Comparison of ENCODE assay signal across 11 cellular contexts in the genomic region with DNA sequence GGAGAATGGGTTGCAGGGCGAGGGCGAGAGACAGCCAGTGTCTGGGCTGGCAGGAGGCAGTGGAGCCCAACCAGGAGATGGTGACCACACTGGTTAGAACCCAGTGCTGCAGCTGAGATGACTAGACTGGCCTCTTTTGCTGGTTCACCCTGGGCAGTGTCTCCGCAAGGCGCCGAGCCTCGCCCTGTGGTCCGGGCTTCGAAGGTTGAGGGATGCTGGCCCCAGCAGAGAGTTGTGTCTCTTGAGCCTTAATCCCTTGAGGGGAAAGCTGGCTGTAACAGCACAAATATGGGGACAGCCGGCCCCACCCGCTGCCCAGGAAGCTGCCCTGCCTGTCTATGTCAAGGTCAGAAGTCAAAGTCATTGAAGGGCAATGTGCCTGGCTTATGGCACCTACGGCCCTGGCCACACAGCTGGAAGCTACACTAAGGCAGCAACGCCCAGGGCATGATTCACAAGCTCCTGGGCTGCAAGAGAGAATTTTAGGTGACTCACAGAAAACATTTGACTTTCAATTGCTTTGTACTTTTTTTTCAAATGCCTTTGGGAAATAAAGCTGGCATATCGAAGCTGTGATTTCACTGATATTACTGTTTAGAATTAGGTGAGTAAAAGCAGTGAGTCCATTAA. TPM values are rescaled to one million over a fixed set of nuclear protein-coding genes. Genes with fewer than 3 reads are reported as not detected.
DNase-seq lines count a peak whose midpoint lies in the region; ATAC-seq and TF ChIP-seq lines count a peak whose summit lies in the region.
"Had no signal": no experiment of that assay in that cellular context is flagged by ENCODE, and none has a peak within 500 bp of the region (broad histone marks: within the 10 kb centered on the region; RNA-seq: fewer than 3 reads in every experiment).

No MANE protein-coding gene starts in this region.

- peaks cover 0 to 7% (median 0%) of the 10 kb centered on the region in 3 donors for H3K9me3 ChIP-seq in adrenal gland (replicated peaks in 1 of 3)
- no peaks in the 10 kb centered on the region for H3K9me3 ChIP-seq in H9 (ENCODE audit: control insufficient read depth, low read depth, low read length)
- H3K9me3 ChIP-seq: right lobe of liver had no signal

- H3K4me3 Mint-ChIP-seq in HFFc6 (no peak overlapping the region; the same call in 1 of the 2 replicates), H9 (no peak overlapping the region)

- no peak for TF ChIP-seq CTCF in HFFc6 (IDR thresholded peaks at IDR 0.05)
- TF ChIP-seq CTCF in adrenal gland (IDR thresholded peaks at IDR 0.05): no peak
- no peak for TF ChIP-seq CTCF in H9 (conservative IDR thresholded peaks at IDR 0.05)

- WGBS in adrenal gland, 4 donors: 36 to 68% (median 62%) methylated on average over 6 to 13 of the region's 13 CpGs
- WGBS in H9 (ENCODE audit: extremely low coverage, insufficient read length, low lambda C conversion rate): no CpG with 5 or more reads among the region's 13 CpGs

- no peak overlapping the region for H2AK5ac ChIP-seq in H9 (ENCODE audit: insufficient read length, low read length)

- intact Hi-C loops in adrenal gland (cut with DNase I): no loop called here

- H3K9me3 Mint-ChIP-seq in HFFc6 (peaks cover 7% of the 10 kb centered on the region), H9 (peaks cover 14 to 18% of the 10 kb centered on the region in 2 experiments)

- H3K27ac ChIP-seq in adrenal gland (peak overlapping the region in 1 of 5 donors; percentile 44), H9 (ENCODE audit: insufficient read length, low read depth, low read length) (no peak overlapping the region)
- H3K27ac ChIP-seq: right lobe of liver had no signal

- H3K4me3 ChIP-seq in adrenal gland: no peak overlapping the region
- H3K4me3 ChIP-seq: lung, right lobe of liver had no signal

- no peak overlapping the region for H2BK120ac ChIP-seq in H9 (ENCODE audit: low read depth, low read length, poor library complexity, severe bottlenecking)

- H3T11ph ChIP-seq in H9 (ENCODE audit: low read length): no peak overlapping the region

- H3K27me3 Mint-ChIP-seq in HFFc6 (ENCODE audit: insufficient read depth) (peaks cover 28% of the 10 kb centered on the region), H9 (ENCODE audit: low read depth) (peaks cover 66% of the 10 kb centered on the region)

- in situ Hi-C loops in ACHN (cut with HindIII; ENCODE audit: low pct_ligation_motif_present, low pct_unique_long_range_greater_than_20kb, low sequenced_read_pairs): no loop called here

- no peaks in the 10 kb centered on the region for H3K23me2 ChIP-seq in H9 (ENCODE audit: insufficient read length, low read depth, low read length, poor library complexity, severe bottlenecking)

- H4K5ac ChIP-seq in H9 (ENCODE audit: insufficient read length, low read depth, low read length): no peak overlapping the region

- no peak overlapping the region for H2BK20ac ChIP-seq in H9 (ENCODE audit: low read depth, low read length, poor library complexity, severe bottlenecking)

- H3K9ac ChIP-seq in H9 (ENCODE audit: extremely low read depth, insufficient read length, low read length): no peak overlapping the region

- H2AFZ ChIP-seq in H9 (ENCODE audit: low read length): no peak overlapping the region

- H3K4ac ChIP-seq in H9 (ENCODE audit: low read depth, low read length): no peak overlapping the region

- H3K79me1 ChIP-seq in H9 (ENCODE audit: insufficient read depth, low read depth, low read length, poor library complexity, severe bottlenecking): no peaks in the 10 kb centered on the region

- H3K4me1 ChIP-seq in adrenal gland (replicated peaks in 1 of 2) (peaks cover 4 to 6% of the 10 kb centered on the region in 2 donors), H9 (ENCODE audit: insufficient read depth, low read length) (no peaks in the 10 kb centered on the region; the same call in 1 of the 2 replicates)
- H3K4me1 ChIP-seq: right lobe of liver had no signal

- DNase-seq in ACHN (peak; percentile 55), HFFc6 (peak; percentile 75), adrenal gland (peak; percentile 47 to 78 (median 70)), iris pigment epithelial cell (ENCODE audit: low read depth) (peak; percentile 80), H9 (no peak), NCI-H2029 treated with DMSO at 0.1 percent for 48 hours (lab: John Stamatoyannopoulos, UW) (no peak)
- no peak for DNase-seq in activated effector memory CD4-positive, alpha-beta T cell treated with Interleukin-2 at 50 U/mL for 16 hours
- DNase-seq: activated CD4-positive, alpha-beta T cell treated with anti-CD3 and anti-CD28 coated beads for 4 hours; right lobe of liver had no signal

- H3K27me3 ChIP-seq in adrenal gland (no peaks in the 10 kb centered on the region), H9 (ENCODE audit: insufficient read depth, low read length) (no peaks in the 10 kb centered on the region; the same call in 1 of the 2 replicates)
- H3K27me3 ChIP-seq: right lobe of liver had no signal

- no peak overlapping the region for H2BK5ac ChIP-seq in H9 (ENCODE audit: insufficient read length, low read length)

- no peak overlapping the region for H3K4me2 ChIP-seq in H9 (ENCODE audit: insufficient read depth, insufficient read length, low read length)

- ATAC-seq in HG02840 (IDR thresholded peaks at IDR 0.05; ENCODE audit: low FRiP score, unreplicated experiment): no peak

- H3K56ac ChIP-seq in H9 (ENCODE audit: insufficient read length, low read depth, low read length): no peak overlapping the region

- H4K91ac ChIP-seq in H9 (ENCODE audit: insufficient read length, low read depth, low read length): no peak overlapping the region

- H3K36me3 Mint-ChIP-seq in HFFc6 (ENCODE audit: low read depth) (peaks cover 7% of the 10 kb centered on the region), H9 (ENCODE audit: insufficient read depth in 1 of 3, low read depth in 3 of 3) (peaks cover 0 to 8% (median 6%) of the 10 kb centered on the region in 3 experiments; a peak in 6 of 7 replicates)

- H3K4me1 Mint-ChIP-seq in HFFc6 (ENCODE audit: low read depth) (peaks cover 21% of the 10 kb centered on the region), H9 (peaks cover 4 to 6% of the 10 kb centered on the region in 2 experiments; a peak in 3 of 4 replicates)

- no peak for TF ChIP-seq POLR2A in adrenal gland (IDR thresholded peaks at IDR 0.05)

- no peaks in the 10 kb centered on the region for H3K79me2 ChIP-seq in H9 (ENCODE audit: insufficient read depth, low read length)

- no peak overlapping the region for H4K8ac ChIP-seq in H9 (replicated peaks; ENCODE audit: insufficient read length, low read depth, low read length)

- H3K18ac ChIP-seq in H9 (ENCODE audit: insufficient read length, low read depth, low read length): no peak overlapping the region

- H4K20me1 ChIP-seq in H9 (ENCODE audit: control insufficient read depth, insufficient read depth, insufficient read length): no peaks in the 10 kb centered on the region

- H3K23ac ChIP-seq in H9 (ENCODE audit: insufficient read length, low read depth, low read length): no peak overlapping the region

- H2BK12ac ChIP-seq in H9 (ENCODE audit: insufficient read length, low read depth, low read length): no peak overlapping the region

- no peaks in the 10 kb centered on the region for H3K36me3 ChIP-seq in adrenal gland (replicated peaks in 1 of 2)
- H3K36me3 ChIP-seq: right lobe of liver had no signal

- H3K27ac Mint-ChIP-seq in HFFc6 (no peak overlapping the region), H9 (no peak overlapping the region)

- no peak overlapping the region for H3K14ac ChIP-seq in H9 (ENCODE audit: insufficient read depth, low read length)

- no peak overlapping the region for H2BK15ac ChIP-seq in H9 (ENCODE audit: low read depth, low read length)

RNA-seq across cellular contexts. Expression of gene NKX2-5, which starts 33.3 kb away (rescaled TPM):
- not detected for total RNA-seq in HFFc6 (2021; fragmentation: NEBNext Ultra II Directional; extraction: Animal tissue kit (Norgen Biotek cat#: 25700))
- total RNA-seq in adrenal gland (not detected), H9 (2021) (0.29 and 0.81 TPM in 2 replicates)
- polyA plus RNA-seq in adrenal gland: under 1 TPM in 2 of 3 donors, not detected in 1; 0.07 to 0.48 TPM
- total RNA-seq: lung, right lobe of liver had no signal
- polyA plus RNA-seq: lung had no signal

RNA-seq across cellular contexts. Expression of gene BNIP1, which starts 57.4 kb away (rescaled TPM):
- 10 to 100 TPM; 13.9 to 20.9 (median 17.3) TPM for total RNA-seq in HFFc6 (2021; fragmentation: NEBNext Ultra II Directional; extraction: Animal tissue kit (Norgen Biotek cat#: 25700))
- total RNA-seq in adrenal gland (10 to 100 TPM in 6 of 8 donors, 1 to 10 TPM in 2; 5.9 to 28.8 (median 14.0) TPM), H9 (2021) (8.0 and 8.8 TPM in 2 replicates)
- polyA plus RNA-seq in adrenal gland: 10 to 100 TPM; 13.1 to 26.9 (median 16.0) TPM

Comparison
In these comparisons a context has a peak if more than half of its experiments do, and no peak if none do; other contexts are left out.
1. DNase-seq: peak in ACHN (single experiment), HFFc6 (single experiment), adrenal gland (7 of 7) and iris pigment epithelial cell (single experiment); none in H9 (single experiment), NCI-H2029 treated with DMSO at 0.1 percent for 48 hours (single experiment) and activated effector memory CD4-positive, alpha-beta T cell treated with Interleukin-2 at 50 U/mL for 16 hours (single experiment).